Comparison of ENCODE assay signal across 8 cellular contexts in the genomic region with DNA sequence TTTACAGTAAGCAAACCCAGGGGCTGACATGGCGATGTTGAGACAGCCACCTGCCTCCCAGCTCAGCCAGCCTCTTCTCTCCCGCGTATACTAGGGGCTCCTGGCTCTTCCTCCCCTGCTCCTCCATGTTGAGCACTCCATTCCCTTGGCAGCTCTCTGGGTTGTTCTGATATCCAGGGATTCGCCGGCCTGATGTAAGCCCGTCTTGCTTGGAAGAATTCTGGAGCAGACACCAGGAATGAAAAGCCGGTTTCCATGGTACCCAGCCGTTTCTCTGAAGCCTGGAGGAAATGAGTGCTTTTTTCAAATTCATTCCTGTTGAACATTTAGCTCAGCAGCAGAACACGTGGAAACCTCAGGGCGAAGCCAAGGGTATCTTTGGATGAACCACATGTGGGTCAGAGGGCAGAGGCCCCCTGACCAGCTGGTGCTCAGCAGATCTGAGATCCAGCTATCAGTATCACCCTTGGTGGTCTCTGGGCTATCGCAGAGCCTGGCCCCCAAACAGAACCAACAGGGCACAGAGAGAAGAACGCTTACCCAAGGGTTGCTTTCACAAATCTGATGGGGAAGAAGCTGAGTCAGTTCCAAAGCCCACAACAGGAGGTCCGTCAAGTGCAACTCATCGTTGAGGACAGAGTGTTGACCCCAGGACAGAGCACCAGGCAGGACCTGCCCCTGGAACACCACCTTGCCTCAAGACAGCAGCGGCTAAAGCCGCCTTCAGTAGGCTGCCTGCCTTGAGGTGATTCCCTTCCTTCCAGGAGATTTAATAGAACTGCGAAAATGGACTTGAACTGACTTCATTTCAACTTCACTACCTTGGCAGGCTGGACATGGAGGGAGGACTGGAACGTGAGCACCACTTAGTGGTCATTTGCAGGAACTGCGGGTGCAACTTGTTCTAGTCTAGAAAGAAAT.
DNase-seq lines count a peak whose midpoint lies in the region; ATAC-seq and TF ChIP-seq lines count a peak whose summit lies in the region.

No MANE protein-coding gene starts in this region.

- peaks cover 1% of the 10 kb centered on the region for H3K27me3 ChIP-seq in CD4-positive, CD25-positive, alpha-beta regulatory T cell (ENCODE audit: control insufficient read depth, insufficient read depth, low read length)
- H3K27me3 ChIP-seq in SK-N-SH (ENCODE audit: insufficient read depth) (peaks cover 67% of the 10 kb centered on the region; the same call in 1 of the 2 replicates), iPS DF 6.9 (ENCODE audit: control insufficient read depth, insufficient read depth, low read length) (no peaks in the 10 kb centered on the region), skeletal muscle satellite cell (ENCODE audit: control insufficient read depth, insufficient read depth, low read length) (peaks cover 52% of the 10 kb centered on the region)

- no peaks in the 10 kb centered on the region for H4K20me1 ChIP-seq in SK-N-SH (ENCODE audit: insufficient read depth)

- H3K4me1 Mint-ChIP-seq in CD4-positive, CD25-positive, alpha-beta regulatory T cell, result no peaks in the 10 kb centered on the region

- TF ChIP-seq EP300 in SK-N-SH (IDR thresholded peaks at IDR 0.05; ENCODE audit: borderline replicate concordance in 1 of 2, low read depth in 1 of 2, low read length in 1 of 2), result no peak

- no peak overlapping the region for H3K27ac Mint-ChIP-seq in CD4-positive, CD25-positive, alpha-beta regulatory T cell

- no peak overlapping the region for H3K27ac ChIP-seq in CD4-positive, CD25-positive, alpha-beta regulatory T cell (ENCODE audit: insufficient read depth, low read length, poor library complexity, severe bottlenecking)
- H3K27ac ChIP-seq in SK-N-SH (ENCODE audit: low read depth in 2 of 2, low read length in 1 of 2) (no peak overlapping the region), iPS DF 6.9 (ENCODE audit: low read length) (no peak overlapping the region)

- POLR2A ChIA-PET in SK-N-SH (lab: Yijun Ruan, JAX), result no interaction called here

- in situ Hi-C loops in astrocyte of the spinal cord (cut with HindIII; ENCODE audit: low sequenced_read_pairs), result no loop called here

- TF ChIP-seq CTCF in SK-N-SH (IDR thresholded peaks at IDR 0.05), result peak; percentile 98
- TF ChIP-seq CTCF in astrocyte of the spinal cord (IDR thresholded peaks at IDR 0.05; ENCODE audit: low read depth, low read length), result peak; percentile 99

- H3K4me2 ChIP-seq in SK-N-SH (peak overlapping the region; percentile 3; the same call in 1 of the 2 replicates), skeletal muscle satellite cell (ENCODE audit: low read length) (peak overlapping the region; percentile 2)

- CTCF ChIA-PET in SK-N-SH (lab: Yijun Ruan, JAX), result interaction anchor here (0.6 to 6.5 kb wide), 28 partner anchors 8 to 1248 kb away, joined by 3 to 97 read pairs (median 4); no protein-coding TSS in a partner anchor

- no peaks in the 10 kb centered on the region for H3K36me3 ChIP-seq in CD4-positive, CD25-positive, alpha-beta regulatory T cell (ENCODE audit: control insufficient read depth, insufficient read depth, low read length)
- H3K36me3 ChIP-seq in SK-N-SH (replicated peaks in 1 of 2; ENCODE audit: control insufficient read depth in 1 of 2, insufficient read depth in 2 of 2, low read length in 1 of 2), result no peaks in the 10 kb centered on the region
- no peaks in the 10 kb centered on the region for H3K36me3 ChIP-seq in iPS DF 6.9 (ENCODE audit: control insufficient read depth, insufficient read depth, low read length)
- H3K36me3 ChIP-seq in skeletal muscle satellite cell (ENCODE audit: insufficient read depth, low read length), result no peaks in the 10 kb centered on the region

- H3K4me3 Mint-ChIP-seq in CD4-positive, CD25-positive, alpha-beta regulatory T cell, result no peak overlapping the region

- H3K4me3 ChIP-seq in CD4-positive, CD25-positive, alpha-beta regulatory T cell (ENCODE audit: low read depth, low read length), result no peak overlapping the region
- H3K4me3 ChIP-seq in SK-N-SH (ENCODE audit: low read depth in 2 of 2, low read length in 1 of 2), result peak overlapping the region in 1 of 2 experiments; percentile 47; a peak in 1 of 4 replicates
- no peak overlapping the region for H3K4me3 ChIP-seq in astrocyte of the spinal cord (ENCODE audit: low read depth, low read length)
- no peak overlapping the region for H3K4me3 ChIP-seq in iPS DF 6.9 (ENCODE audit: low read length)
- no peak overlapping the region for H3K4me3 ChIP-seq in skeletal muscle satellite cell (ENCODE audit: low read length)

- H3K79me2 ChIP-seq in SK-N-SH (ENCODE audit: insufficient read depth), result no peaks in the 10 kb centered on the region

- no peak overlapping the region for H2AFZ ChIP-seq in SK-N-SH (ENCODE audit: low read depth)

- no peaks in the 10 kb centered on the region for H3K9me2 ChIP-seq in SK-N-SH

- H3K9ac ChIP-seq in SK-N-SH (no peak overlapping the region), skeletal muscle satellite cell (ENCODE audit: low read depth, low read length) (no peak overlapping the region)

- no peaks in the 10 kb centered on the region for H3K27me3 Mint-ChIP-seq in CD4-positive, CD25-positive, alpha-beta regulatory T cell

- peak; percentile 96 for TF ChIP-seq RAD21 in SK-N-SH (IDR thresholded peaks at IDR 0.05; ENCODE audit: low read length)

- H3K9me3 Mint-ChIP-seq in CD4-positive, CD25-positive, alpha-beta regulatory T cell, result no peaks in the 10 kb centered on the region

- ATAC-seq in CD4-positive, CD25-positive, alpha-beta regulatory T cell (ENCODE audit: low read depth in 2 of 2), result peak in 1 of 2 donors; percentile 42
- ATAC-seq in GM19455 (IDR thresholded peaks at IDR 0.05; ENCODE audit: unreplicated experiment) (peak; percentile 38), GM18909 (IDR thresholded peaks at IDR 0.05; ENCODE audit: poor library complexity, unreplicated experiment) (no peak)

- no peaks in the 10 kb centered on the region for H3K36me3 Mint-ChIP-seq in CD4-positive, CD25-positive, alpha-beta regulatory T cell

- DNase-seq in CD4-positive, CD25-positive, alpha-beta regulatory T cell, result peak in 2 of 3 donors; percentile 16 to 60
- peak; percentile 76 for DNase-seq in NCI-H1105 treated with DMSO at 0.1 percent for 48 hours (lab: John Stamatoyannopoulos, UW)
- DNase-seq in SK-N-SH, result peak; percentile 65
- DNase-seq in astrocyte of the spinal cord (ENCODE audit: low read depth, low spot score), result peak; percentile 82
- DNase-seq in iPS DF 6.9 (ENCODE audit: low read depth, low spot score), result peak; percentile 52

- no peaks in the 10 kb centered on the region for H3F3A ChIP-seq in SK-N-SH (replicated peaks; ENCODE audit: insufficient read depth)

- H3K4me1 ChIP-seq in CD4-positive, CD25-positive, alpha-beta regulatory T cell (ENCODE audit: control insufficient read depth, insufficient read depth, low read length, poor library complexity, severe bottlenecking), result no peaks in the 10 kb centered on the region
- peaks cover 0 to 14% of the 10 kb centered on the region in 2 experiments; a peak in 1 of 4 replicates for H3K4me1 ChIP-seq in SK-N-SH (ENCODE audit: control insufficient read depth in 1 of 2, insufficient read depth in 2 of 2, low read depth in 1 of 2, low read length in 1 of 2)
- peaks cover 3% of the 10 kb centered on the region; the same call in 1 of the 2 replicates for H3K4me1 ChIP-seq in iPS DF 6.9 (ENCODE audit: control insufficient read depth, insufficient read depth, low read length)
- no peaks in the 10 kb centered on the region for H3K4me1 ChIP-seq in skeletal muscle satellite cell (ENCODE audit: control insufficient read depth, insufficient read depth, low read length)

- 14% methylated on average over 18 of the region's 19 CpGs for WGBS in SK-N-SH (ENCODE audit: low lambda C conversion rate)
- WGBS in iPS DF 6.9 (ENCODE audit: insufficient coverage, insufficient read length), result no CpG with 5 or more reads among the region's 19 CpGs

- H3K9me3 ChIP-seq in CD4-positive, CD25-positive, alpha-beta regulatory T cell (ENCODE audit: control insufficient read depth in 2 of 2, low read length in 2 of 2), result no peaks in the 10 kb centered on the region
- no peaks in the 10 kb centered on the region for H3K9me3 ChIP-seq in SK-N-SH
- H3K9me3 ChIP-seq in iPS DF 6.9 (ENCODE audit: control insufficient read depth, insufficient read depth, low read length), result no peaks in the 10 kb centered on the region
- H3K9me3 ChIP-seq in skeletal muscle satellite cell (replicated peaks; ENCODE audit: low read length), result no peaks in the 10 kb centered on the region

TF ChIP-seq in SK-N-SH, 30 proteins besides CTCF, POLR2A, EP300 and RAD21:
- no peak for TF ChIP-seq JUND (IDR thresholded peaks at IDR 0.05)
- TF ChIP-seq SMC3 (IDR thresholded peaks at IDR 0.05; ENCODE audit: low read depth, low read length), result peak; percentile 71
